ENCODE assay signal across 19 cellular contexts in the genomic region with DNA sequence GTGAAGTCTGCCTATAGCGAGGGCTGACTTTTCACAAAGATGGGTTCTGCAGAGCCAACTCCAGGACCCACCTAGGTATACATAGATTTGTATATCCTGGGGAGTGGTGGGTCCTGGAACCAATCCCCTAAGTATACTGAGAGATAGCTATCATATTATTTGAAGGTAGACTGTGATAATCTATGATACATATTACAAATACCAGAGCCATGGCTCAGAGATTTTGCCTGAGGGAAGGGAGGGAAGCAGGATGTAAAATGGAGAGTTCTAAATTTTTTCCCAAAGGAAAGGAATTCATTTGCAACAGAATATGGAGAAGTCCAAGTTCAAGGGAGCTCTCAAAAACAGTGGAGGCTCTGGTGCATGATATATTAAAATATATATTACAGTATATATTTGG. TPM values are rescaled to one million over a fixed set of nuclear protein-coding genes. Genes with fewer than 3 reads are reported as not detected.
A peak's percentile ranks its signal among the peaks of the same experiment; 100 is the strongest.
DNase-seq lines count a peak whose midpoint lies in the region; ATAC-seq, FAIRE-seq and TF ChIP-seq lines count a peak whose summit lies in the region.
"Had no signal": no experiment of that assay in that cellular context is flagged by ENCODE, and none has a peak within 500 bp of the region (broad histone marks: within the 10 kb centered on the region; RNA-seq: fewer than 3 reads in every experiment).

No MANE protein-coding gene starts in this region.

- H3K4me1 ChIP-seq in astrocyte (ENCODE audit: insufficient read depth, low read length): peaks cover 10% of the 10 kb centered on the region
- no peaks in the 10 kb centered on the region for H3K4me1 ChIP-seq in heart left ventricle
- H3K4me1 ChIP-seq: BLaER1 treated with 17β-estradiol and CSF1 and Interleukin-3, amounts not matched to agents 10 nM and 100 nM had no signal

- intact Hi-C loops in heart left ventricle (cut with DNase I): no loop called here

- H2AFZ ChIP-seq in astrocyte (ENCODE audit: low read depth, low read length): no peak overlapping the region

- peak; percentile 64 for FAIRE-seq in astrocyte (lab: Jason Lieb, UNC)
- FAIRE-seq: HepG2, RCC 7860 had no signal

- H3K4me1 Mint-ChIP-seq in astrocyte (ENCODE audit: low read depth, unreplicated experiment) (peaks cover 11% of the 10 kb centered on the region), osteocyte (ENCODE audit: unreplicated experiment) (peaks cover 38% of the 10 kb centered on the region)
- H3K4me1 Mint-ChIP-seq: CD8-positive, alpha-beta memory T cell had no signal

- H3K9me3 Mint-ChIP-seq in astrocyte (ENCODE audit: unreplicated experiment) (no peaks in the 10 kb centered on the region), osteocyte (ENCODE audit: unreplicated experiment) (peaks cover 35% of the 10 kb centered on the region)
- H3K9me3 Mint-ChIP-seq: CD8-positive, alpha-beta memory T cell had no signal

- H3K9me3 ChIP-seq in astrocyte (ENCODE audit: insufficient read depth, low read depth, low read length) (no peaks in the 10 kb centered on the region), heart left ventricle (no peaks in the 10 kb centered on the region)
- H3K9me3 ChIP-seq: BLaER1 treated with 17β-estradiol and CSF1 and Interleukin-3, amounts not matched to agents 10 nM and 100 nM had no signal

- no peak for TF ChIP-seq POLR2A in heart left ventricle (IDR thresholded peaks at IDR 0.05)

- ATAC-seq in heart left ventricle: no peak
- ATAC-seq: HepG2 had no signal

- H3K4me3 Mint-ChIP-seq in astrocyte (ENCODE audit: unreplicated experiment) (no peak overlapping the region), osteocyte (ENCODE audit: unreplicated experiment) (no peak overlapping the region)
- H3K4me3 Mint-ChIP-seq: CD8-positive, alpha-beta memory T cell had no signal

- H3K36me3 ChIP-seq in astrocyte (ENCODE audit: insufficient read depth, low read length) (no peaks in the 10 kb centered on the region), heart left ventricle (peaks cover 0 to 9% (median 0%) of the 10 kb centered on the region in 9 donors)
- H3K36me3 ChIP-seq: BLaER1 treated with 17β-estradiol and CSF1 and Interleukin-3, amounts not matched to agents 10 nM and 100 nM had no signal

- H3K79me2 ChIP-seq in astrocyte (ENCODE audit: insufficient read depth, low read length): no peaks in the 10 kb centered on the region

- no peaks in the 10 kb centered on the region for H3K27me3 ChIP-seq in astrocyte (ENCODE audit: insufficient read depth, low read length)
- H3K27me3 ChIP-seq in heart left ventricle: peaks cover 0 to 1% (median 0%) of the 10 kb centered on the region in 9 donors
- H3K27me3 ChIP-seq: BLaER1 treated with 17β-estradiol and CSF1 and Interleukin-3, amounts not matched to agents 10 nM and 100 nM had no signal

- DNase-seq in EL (peak; percentile 80), M059J (ENCODE audit: low read depth) (peak; percentile 85), astrocyte (ENCODE audit: low read depth) (peak; percentile 8), osteocyte (ENCODE audit: extremely low spot score, unreplicated experiment) (no peak), mesenteric fat pad (ENCODE audit: low spot score) (no peak), heart left ventricle (no peak), cerebellar nuclear complex (lab: John Stamatoyannopoulos, UW) (no peak), pons (ENCODE audit: low spot score) (no peak)
- DNase-seq: CD8-positive, alpha-beta memory T cell; DND-41; GOT3; MM.1S; NCI-H1092 treated with DMSO at 0.1 percent for 48 hours; NCI-H2081 treated with DMSO at 0.1 percent for 48 hours; NCI-H524 treated with DMSO at 0.1 percent for 48 hours; SHP77 treated with DMSO at 0.1 percent for 48 hours had no signal

- no peaks in the 10 kb centered on the region for H3K36me3 Mint-ChIP-seq in astrocyte (ENCODE audit: low read depth, unreplicated experiment)
- H3K36me3 Mint-ChIP-seq in osteocyte (ENCODE audit: unreplicated experiment): peaks cover 3% of the 10 kb centered on the region

- H3K27me3 Mint-ChIP-seq in astrocyte (ENCODE audit: low read depth, unreplicated experiment) (no peaks in the 10 kb centered on the region), osteocyte (ENCODE audit: unreplicated experiment) (no peaks in the 10 kb centered on the region)

- WGBS in heart left ventricle, 4 donors: 76 to 100% (median 86%) methylated on average over 1 of the region's 1 CpG

- H3K9ac ChIP-seq in astrocyte (ENCODE audit: low read length): no peak overlapping the region
- H3K9ac ChIP-seq: BLaER1 treated with 17β-estradiol and CSF1 and Interleukin-3, amounts not matched to agents 10 nM and 100 nM had no signal

- no peak overlapping the region for H3K27ac Mint-ChIP-seq in astrocyte (ENCODE audit: unreplicated experiment)
- peak overlapping the region; percentile 66 for H3K27ac Mint-ChIP-seq in osteocyte (ENCODE audit: unreplicated experiment)
- H3K27ac Mint-ChIP-seq: CD8-positive, alpha-beta memory T cell had no signal

- TF ChIP-seq CTCF in astrocyte (IDR thresholded peaks at IDR 0.05; ENCODE audit: insufficient read depth, low read depth, low read length) (no peak), osteocyte (IDR thresholded peaks at IDR 0.05) (no peak), heart left ventricle (IDR thresholded peaks at IDR 0.05) (no peak)

- H3K27ac ChIP-seq in astrocyte (ENCODE audit: low read depth, low read length): peak overlapping the region; percentile 6
- no peak overlapping the region for H3K27ac ChIP-seq in heart left ventricle
- H3K27ac ChIP-seq: BLaER1 treated with 17β-estradiol and CSF1 and Interleukin-3, amounts not matched to agents 10 nM and 100 nM had no signal

- H3K4me3 ChIP-seq in astrocyte (ENCODE audit: insufficient read depth, low read depth, low read length): no peak overlapping the region
- no peak overlapping the region for H3K4me3 ChIP-seq in heart left ventricle
- H3K4me3 ChIP-seq: BLaER1 treated with 17β-estradiol and CSF1 and Interleukin-3, amounts not matched to agents 10 nM and 100 nM had no signal

- peak overlapping the region; percentile 30 for H3K4me2 ChIP-seq in astrocyte (ENCODE audit: low read length)
- H3K4me2 ChIP-seq: BLaER1 treated with 17β-estradiol and CSF1 and Interleukin-3, amounts not matched to agents 10 nM and 100 nM had no signal

- H4K20me1 ChIP-seq in astrocyte (ENCODE audit: insufficient read depth, low read length): no peaks in the 10 kb centered on the region
- H4K20me1 ChIP-seq: BLaER1 treated with 17β-estradiol and CSF1 and Interleukin-3, amounts not matched to agents 10 nM and 100 nM had no signal

RNA-seq across cellular contexts. Expression of gene TCEAL3, which starts 7.2 kb away (rescaled TPM):
- 60.1 and 77.7 TPM in 2 replicates for total RNA-seq in M059J (2014; rRNA removed; shearing (Covaris generic))
- total RNA-seq in astrocyte (13.5 and 15.2 TPM in 2 replicates), osteocyte (36.5 and 38.4 TPM in 2 replicates), mesenteric fat pad (21.4 TPM), heart left ventricle (10 to 100 TPM; 16.1 to 26.0 (median 20.2) TPM)
- 10 to 100 TPM; 30.3 to 37.7 TPM for polyA plus RNA-seq in heart left ventricle

RNA-seq across cellular contexts. Expression of gene TCEAL1, which starts 13.8 kb away (rescaled TPM):
- 53.5 and 88.1 TPM in 2 replicates for total RNA-seq in M059J (2014; rRNA removed; shearing (Covaris generic))
- 9.6 and 12.3 TPM in 2 replicates for total RNA-seq in astrocyte
- total RNA-seq in osteocyte: 29.3 and 29.8 TPM in 2 replicates
- total RNA-seq in mesenteric fat pad: 22.3 TPM
- 10 to 100 TPM; 18.8 to 33.2 (median 23.6) TPM for total RNA-seq in heart left ventricle
- polyA plus RNA-seq in heart left ventricle: 10 to 100 TPM; 16.4 to 23.1 TPM

RNA-seq across cellular contexts. Expression of gene TCEAL4, which starts 29.7 kb away (rescaled TPM):
- 96.7 and 114 TPM in 2 replicates for total RNA-seq in M059J (2014; rRNA removed; shearing (Covaris generic))
- total RNA-seq in astrocyte (49.9 and 51.3 TPM in 2 replicates), osteocyte (95.3 and 96.4 TPM in 2 replicates), mesenteric fat pad (68.1 TPM), heart left ventricle (10 to 100 TPM; 50.9 to 75.3 (median 64.8) TPM)
- polyA plus RNA-seq in heart left ventricle: 100 to 1,000 TPM; 105 to 176 TPM

Comparison
In these comparisons a context has a peak if more than half of its experiments do, and no peak if none do; other contexts are left out.
1. DNase-seq: peak in EL (single experiment), M059J (single experiment) and astrocyte (single experiment); none in osteocyte (single experiment), mesenteric fat pad (single experiment), heart left ventricle (0 of 5), cerebellar nuclear complex (0 of 2) and pons (single experiment).